ENCODE assay signal across 22 cellular contexts in genomic region chr3:184414418-184415228, GRCh38. TPM values are rescaled to one million over a fixed set of nuclear protein-coding genes. Genes with fewer than 3 reads are reported as not detected.
DNase-seq lines count a peak whose midpoint lies in the region; ATAC-seq, FAIRE-seq and TF ChIP-seq lines count a peak whose summit lies in the region.
"Had no signal": no experiment of that assay in that cellular context is flagged by ENCODE, and none has a peak within 500 bp of the region (broad histone marks: within the 10 kb centered on the region; RNA-seq: fewer than 3 reads in every experiment).

No MANE protein-coding gene starts in this region.

- FAIRE-seq in GM12892 (lab: Jason Lieb, UNC) (peak; percentile 90), endothelial cell of umbilical vein (lab: Jason Lieb, UNC) (peak; percentile 68)
- FAIRE-seq: H54, RCC 7860 had no signal

- CTCF ChIA-PET in endothelial cell of umbilical vein (lab: Charles Lee): interaction anchor here (1.7 to 13.7 kb wide), 6 partner anchors 38 to 126 kb away, joined by 4 to 198 read pairs (median 56); no protein-coding TSS in a partner anchor

- H3K9me3 ChIP-seq in endothelial cell of umbilical vein (replicated peaks; ENCODE audit: control insufficient read depth, insufficient read depth, low read length) (no peaks in the 10 kb centered on the region), upper lobe of right lung (no peaks in the 10 kb centered on the region)

- dilution Hi-C loops in endothelial cell of umbilical vein (cut with MboI; ENCODE audit: extremely low pct_ligation_motif_present, low sequenced_read_pairs): no loop called here

- no peak overlapping the region for H2AFZ ChIP-seq in endothelial cell of umbilical vein (ENCODE audit: low read depth, low read length)

- H3K9ac ChIP-seq in endothelial cell of umbilical vein (replicated peaks; ENCODE audit: extremely low read depth, insufficient read depth, low read length): no peak overlapping the region

- H3K27ac ChIP-seq in endothelial cell of umbilical vein (ENCODE audit: insufficient read depth, low read depth, low read length): no peak overlapping the region
- H3K27ac ChIP-seq in upper lobe of right lung: no peak overlapping the region

- BruUV-seq in endothelial cell of umbilical vein (replicated peaks; lab: Mats Ljungman, UMichigan): no TSS peak

- no peak for ATAC-seq in upper lobe of right lung
- ATAC-seq: Right ventricle myocardium inferior had no signal

- TF ChIP-seq POLR2A in GM12892 (IDR thresholded peaks at IDR 0.05; ENCODE audit: low read depth, low read length): no peak
- no peak for TF ChIP-seq POLR2A in endothelial cell of umbilical vein (IDR thresholded peaks at IDR 0.05; ENCODE audit: low read depth, low read length)

- no peaks in the 10 kb centered on the region for H3K27me3 ChIP-seq in endothelial cell of umbilical vein (ENCODE audit: control insufficient read depth in 2 of 2, insufficient read depth in 2 of 2, low read length in 2 of 2)
- no peaks in the 10 kb centered on the region for H3K27me3 ChIP-seq in upper lobe of right lung

- no peak overlapping the region for H3K4me3 ChIP-seq in endothelial cell of umbilical vein (replicated peaks in 1 of 3; ENCODE audit: insufficient read depth in 1 of 3, low read depth in 1 of 3, low read length in 3 of 3)
- H3K4me3 ChIP-seq in upper lobe of right lung: no peak overlapping the region

- intact Hi-C loops in endothelial cell of umbilical vein (cut with micrococcal nuclease) (no loop called here), upper lobe of right lung (cut with DNase I) (no loop called here)

- H3K4me2 ChIP-seq in endothelial cell of umbilical vein (ENCODE audit: insufficient read depth, low read length): no peak overlapping the region

- no peaks in the 10 kb centered on the region for H4K20me1 ChIP-seq in endothelial cell of umbilical vein (replicated peaks; ENCODE audit: control insufficient read depth, extremely low read depth, insufficient read depth, low read length)

- DNase-seq in GM12892 (ENCODE audit: insufficient read length): no peak
- peak; percentile 91 for DNase-seq in NCI-H82 (lab: John Stamatoyannopoulos, UW)
- no peak for DNase-seq in endothelial cell of umbilical vein (ENCODE audit: low read depth, low spot score)
- peak; percentile 37 for DNase-seq in upper lobe of right lung
- DNase-seq in D341Med (ENCODE audit: low spot score): no peak
- DNase-seq in activated CD4-positive, alpha-beta T cell treated with anti-CD3 and anti-CD28 coated beads for 1 hour: no peak
- DNase-seq in DMS53 treated with DMSO at 0.1 percent for 48 hours (lab: John Stamatoyannopoulos, UW; ENCODE audit: unreplicated experiment): no peak
- DNase-seq: ACHN; C1 segment of cervical spinal cord; CD8-positive, alpha-beta memory T cell; GF-D8; HFFc6; NCI-H1436; NCI-H1930; NCI-H226; NCI-H526; NK-92 treated with Interleukin-12 subunit alpha and Interleukin-12 subunit beta, amount 100 ng/mL, for 24 hours had no signal

- POLR2A ChIA-PET in endothelial cell of umbilical vein (lab: Charles Lee): no interaction called here

- H3K9me1 ChIP-seq in endothelial cell of umbilical vein (replicated peaks; ENCODE audit: control insufficient read depth, extremely low read depth, insufficient read depth, low read length): no peaks in the 10 kb centered on the region

- H3K36me3 ChIP-seq in endothelial cell of umbilical vein (ENCODE audit: control insufficient read depth in 2 of 2, extremely low read depth in 1 of 2, insufficient read depth in 2 of 2, low read length in 2 of 2): no peaks in the 10 kb centered on the region
- H3K36me3 ChIP-seq in upper lobe of right lung: no peaks in the 10 kb centered on the region

- TF ChIP-seq CTCF in endothelial cell of umbilical vein (IDR thresholded peaks at IDR 0.05; ENCODE audit: extremely low read depth in 1 of 2, insufficient read depth in 1 of 2, low read depth in 1 of 2, low read length in 2 of 2) (no peak), upper lobe of right lung (IDR thresholded peaks at IDR 0.05) (no peak)

- H3K4me1 ChIP-seq in endothelial cell of umbilical vein (ENCODE audit: control insufficient read depth, extremely low read depth, insufficient read depth, low read length): no peaks in the 10 kb centered on the region
- no peaks in the 10 kb centered on the region for H3K4me1 ChIP-seq in upper lobe of right lung

- no peaks in the 10 kb centered on the region for H3K79me2 ChIP-seq in endothelial cell of umbilical vein (ENCODE audit: control insufficient read depth, insufficient read depth, low read length)

TF ChIP-seq in endothelial cell of umbilical vein, 7 proteins besides CTCF, POLR2A, EP300 and RAD21:
- TF ChIP-seq, protein P1, sequence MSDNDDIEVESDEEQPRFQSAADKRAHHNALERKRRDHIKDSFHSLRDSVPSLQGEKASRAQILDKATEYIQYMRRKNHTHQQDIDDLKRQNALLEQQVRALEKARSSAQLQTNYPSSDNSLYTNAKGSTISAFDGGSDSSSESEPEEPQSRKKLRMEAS (IDR thresholded peaks at IDR 0.05; ENCODE audit: insufficient read depth, insufficient read length): no peak
- TF ChIP-seq GATA2 (IDR thresholded peaks at IDR 0.05; ENCODE audit: insufficient read depth, insufficient read length, low read depth, low read length) (no peak), POLR2AphosphoS5 (IDR thresholded peaks at IDR 0.05; ENCODE audit: insufficient read depth, low read depth, low read length) (no peak), EZH2 (IDR thresholded peaks at IDR 0.05; ENCODE audit: borderline replicate concordance, low read depth, low read length, severe bottlenecking) (no peak), FOS (IDR thresholded peaks at IDR 0.05; ENCODE audit: borderline replicate concordance, insufficient read depth, low read length) (no peak), MYC (IDR thresholded peaks at IDR 0.05; ENCODE audit: low read depth, low read length) (no peak), JUN (IDR thresholded peaks at IDR 0.05; ENCODE audit: borderline replicate concordance, insufficient read depth, insufficient read length, low read depth) (no peak)

RNA-seq across cellular contexts. Expression of gene CHRD, which starts 34.8 kb away (rescaled TPM):
- polyA plus RNA-seq in GM12892 (2012; ENCODE audit: missing spikeins): not detected
- total RNA-seq in endothelial cell of umbilical vein (0.40 and 0.53 TPM in 2 replicates), upper lobe of right lung (5.3 TPM)
- 0.27 and 0.54 TPM in 2 replicates for polyA plus RNA-seq in endothelial cell of umbilical vein
- 0.04 and 0.14 TPM in 2 replicates for polyA plus RNA-seq in endothelial cell of umbilical vein (2011; cell fraction: cytosol; rRNA removed)
- polyA plus RNA-seq in endothelial cell of umbilical vein (2011; cell fraction: nucleus; rRNA removed): 0.98 and 1.0 TPM in 2 replicates
- polyA plus RNA-seq in endothelial cell of umbilical vein (2012): 0.13 and 0.50 TPM in 2 replicates
- 0.05 and 0.28 TPM in 2 replicates for polyA minus RNA-seq in endothelial cell of umbilical vein
- not detected for polyA minus RNA-seq in endothelial cell of umbilical vein (2011; cell fraction: cytosol; rRNA and poly(A)+ RNA removed)
- 0.10 and 0.67 TPM in 2 replicates for polyA minus RNA-seq in endothelial cell of umbilical vein (2011; cell fraction: nucleus; rRNA and poly(A)+ RNA removed)
- polyA plus RNA-seq: CD8-positive, alpha-beta memory T cell had no signal

RNA-seq across cellular contexts. Expression of gene THPO, which starts 36.6 kb away (rescaled TPM):
- not detected for polyA plus RNA-seq in GM12892 (2012; ENCODE audit: missing spikeins)
- total RNA-seq in endothelial cell of umbilical vein: not detected in 2 replicates
- polyA plus RNA-seq in endothelial cell of umbilical vein: 0.08 and 0.10 TPM in 2 replicates
- polyA plus RNA-seq in endothelial cell of umbilical vein (2011; cell fraction: cytosol; rRNA removed): 0.04 TPM in 1 of 2 replicates, not detected in the other
- polyA plus RNA-seq in endothelial cell of umbilical vein (2011; cell fraction: nucleus; rRNA removed): 0.13 and 0.17 TPM in 2 replicates
- 0.22 TPM in 1 of 2 replicates, not detected in the other for polyA plus RNA-seq in endothelial cell of umbilical vein (2012)
- not detected in 2 replicates for polyA minus RNA-seq in endothelial cell of umbilical vein
- not detected for polyA minus RNA-seq in endothelial cell of umbilical vein (2011; cell fraction: cytosol; rRNA and poly(A)+ RNA removed)
- not detected in 2 replicates for polyA minus RNA-seq in endothelial cell of umbilical vein (2011; cell fraction: nucleus; rRNA and poly(A)+ RNA removed)
- 0.20 TPM for total RNA-seq in upper lobe of right lung
- total RNA-seq: CD8-positive, alpha-beta memory T cell; HFFc6; M059J; OCI-LY7 had no signal
- polyA plus RNA-seq: CD8-positive, alpha-beta memory T cell had no signal

RNA-seq across cellular contexts. Expression of gene POLR2H, which starts 53.1 kb away (rescaled TPM):
- 138 TPM for polyA plus RNA-seq in GM12892 (2012; ENCODE audit: missing spikeins)
- total RNA-seq in endothelial cell of umbilical vein: 80.5 and 89.0 TPM in 2 replicates
- polyA plus RNA-seq in endothelial cell of umbilical vein: 169 and 276 TPM in 2 replicates
- 135 and 171 TPM in 2 replicates for polyA plus RNA-seq in endothelial cell of umbilical vein (2011; cell fraction: cytosol; rRNA removed)
- 245 and 329 TPM in 2 replicates for polyA plus RNA-seq in endothelial cell of umbilical vein (2011; cell fraction: nucleus; rRNA removed)
- 80.0 and 100 TPM in 2 replicates for polyA plus RNA-seq in endothelial cell of umbilical vein (2012)
- polyA minus RNA-seq in endothelial cell of umbilical vein: 64.5 and 78.7 TPM in 2 replicates
- 81.4 TPM for polyA minus RNA-seq in endothelial cell of umbilical vein (2011; cell fraction: cytosol; rRNA and poly(A)+ RNA removed)
- polyA minus RNA-seq in endothelial cell of umbilical vein (2011; cell fraction: nucleus; rRNA and poly(A)+ RNA removed): 50.5 and 52.0 TPM in 2 replicates
- total RNA-seq in upper lobe of right lung: 63.2 TPM

RNA-seq across cellular contexts. Expression of gene CLCN2, which starts 53.2 kb away (rescaled TPM):
- polyA plus RNA-seq in GM12892 (2012; ENCODE audit: missing spikeins): 1.2 TPM
- 6.5 and 9.9 TPM in 2 replicates for total RNA-seq in endothelial cell of umbilical vein
- polyA plus RNA-seq in endothelial cell of umbilical vein: 3.5 and 4.9 TPM in 2 replicates
- polyA plus RNA-seq in endothelial cell of umbilical vein (2011; cell fraction: cytosol; rRNA removed): 2.6 TPM in 2 replicates
- polyA plus RNA-seq in endothelial cell of umbilical vein (2011; cell fraction: nucleus; rRNA removed): 15.3 and 20.5 TPM in 2 replicates
- 2.4 and 2.8 TPM in 2 replicates for polyA plus RNA-seq in endothelial cell of umbilical vein (2012)
- 7.2 and 8.3 TPM in 2 replicates for polyA minus RNA-seq in endothelial cell of umbilical vein
- 5.6 TPM for polyA minus RNA-seq in endothelial cell of umbilical vein (2011; cell fraction: cytosol; rRNA and poly(A)+ RNA removed)
- polyA minus RNA-seq in endothelial cell of umbilical vein (2011; cell fraction: nucleus; rRNA and poly(A)+ RNA removed): 10.1 and 10.5 TPM in 2 replicates
- total RNA-seq in upper lobe of right lung: 3.8 TPM

Comparison
In these comparisons a context has a peak if more than half of its experiments do, and no peak if none do; other contexts are left out.
1. DNase-seq: peak in NCI-H82 (single experiment) and upper lobe of right lung (single experiment); none in GM12892 (single experiment), endothelial cell of umbilical vein (single experiment), D341Med (single experiment), activated CD4-positive, alpha-beta T cell treated with anti-CD3 and anti-CD28 coated beads for 1 hour (single experiment) and DMS53 treated with DMSO at 0.1 percent for 48 hours (single experiment).